ENCODE assay signal across 13 cellular contexts in the genomic region with DNA sequence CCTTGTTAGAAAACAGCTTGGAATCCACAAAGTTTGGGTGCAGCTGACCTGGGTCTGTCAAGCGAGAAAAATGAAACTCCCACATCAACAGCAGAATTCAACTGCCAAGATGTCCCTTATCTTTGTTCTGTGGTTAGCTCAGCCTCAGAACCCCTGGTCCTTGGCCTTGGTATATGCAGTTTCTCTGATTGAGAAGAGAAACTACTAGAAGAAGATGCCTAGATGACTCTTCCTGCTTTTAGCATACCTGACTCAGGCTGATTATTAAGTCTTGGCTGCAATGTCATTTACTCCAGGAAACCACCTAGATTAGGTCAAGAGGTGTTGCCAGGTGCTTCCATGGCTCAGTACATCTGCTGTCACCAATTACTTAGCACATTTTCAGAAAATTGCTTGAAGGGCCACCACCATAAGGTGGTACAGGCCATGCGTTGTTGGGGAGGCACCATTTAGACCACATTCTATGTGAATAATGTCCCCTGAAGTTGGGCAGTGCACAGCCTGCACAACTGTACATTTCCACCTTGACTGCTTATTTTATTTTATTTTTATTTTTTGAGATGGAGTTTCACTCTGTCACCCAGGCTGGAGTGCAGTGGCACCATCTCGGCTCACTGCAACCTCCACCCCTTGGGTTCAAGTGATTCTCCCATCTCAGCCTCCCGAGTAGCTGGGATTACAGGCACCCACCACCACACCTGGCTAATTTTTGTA. TPM values are rescaled to one million over a fixed set of nuclear protein-coding genes. Genes with fewer than 3 reads are reported as not detected.
DNase-seq lines count a peak whose midpoint lies in the region; ATAC-seq and TF ChIP-seq lines count a peak whose summit lies in the region.
"Had no signal": no experiment of that assay in that cellular context is flagged by ENCODE, and none has a peak within 500 bp of the region (broad histone marks: within the 10 kb centered on the region; RNA-seq: fewer than 3 reads in every experiment).

No MANE protein-coding gene starts in this region.

- H3K4me1 Mint-ChIP-seq in progenitor cell of endocrine pancreas (ENCODE audit: low read depth), result no peaks in the 10 kb centered on the region

- TF ChIP-seq CTCF in GM12864 (IDR thresholded peaks at IDR 0.05; ENCODE audit: low read depth, low read length, missing control alignments) (no peak), GM20000 (IDR thresholded peaks at IDR 0.05; ENCODE audit: extremely low read depth, missing control alignments) (no peak), left lung (IDR thresholded peaks at IDR 0.05) (no peak), progenitor cell of endocrine pancreas (IDR thresholded peaks at IDR 0.05; ENCODE audit: unreplicated experiment) (no peak), omental fat pad (IDR thresholded peaks at IDR 0.05) (no peak)

- H3K36me3 Mint-ChIP-seq in progenitor cell of endocrine pancreas (ENCODE audit: insufficient read depth), result no peaks in the 10 kb centered on the region

- no peaks in the 10 kb centered on the region for H3K27me3 ChIP-seq in left lung
- H3K27me3 ChIP-seq: sigmoid colon had no signal

- H3K27me3 Mint-ChIP-seq in progenitor cell of endocrine pancreas, result peaks cover 6% of the 10 kb centered on the region

- no peak overlapping the region for H3K27ac ChIP-seq in left lung
- H3K27ac ChIP-seq: sigmoid colon had no signal

- DNase-seq in GM12864 (ENCODE audit: low read depth), result peak; percentile 83
- DNase-seq in GM20000 (ENCODE audit: low spot score), result peak; percentile 70
- DNase-seq in M059J (ENCODE audit: low read depth), result peak; percentile 41
- DNase-seq in SHP77 (lab: John Stamatoyannopoulos, UW), result no peak
- no peak for DNase-seq in left lung
- no peak for DNase-seq in progenitor cell of endocrine pancreas (ENCODE audit: low spot score, unreplicated experiment)
- DNase-seq in omental fat pad (ENCODE audit: low spot score), result no peak
- DNase-seq: activated gamma-delta T cell; mucosa of descending colon; NCI-H1436; NK-92 treated with Interleukin-12 subunit alpha and Interleukin-12 subunit beta, amount 100 ng/mL, for 24 hours; sigmoid colon had no signal

- no peak overlapping the region for H3K4me3 Mint-ChIP-seq in progenitor cell of endocrine pancreas (ENCODE audit: low read depth)

- H3K27ac Mint-ChIP-seq in progenitor cell of endocrine pancreas, result no peak overlapping the region

- H3K4me1 ChIP-seq in left lung, result no peaks in the 10 kb centered on the region
- H3K4me1 ChIP-seq: sigmoid colon had no signal

- no peaks in the 10 kb centered on the region for H3K9me3 Mint-ChIP-seq in progenitor cell of endocrine pancreas (ENCODE audit: low read depth)

- peak; percentile 22 for ATAC-seq in esophagus mucosa
- ATAC-seq in left lung, result no peak
- no peak for ATAC-seq in omental fat pad (ENCODE audit: low FRiP score)
- ATAC-seq: mucosa of descending colon had no signal

- no peaks in the 10 kb centered on the region for H3K36me3 ChIP-seq in left lung
- H3K36me3 ChIP-seq: sigmoid colon had no signal

- intact Hi-C loops in left lung (cut with DNase I), result no loop called here

- H3K9me3 ChIP-seq in left lung, result no peaks in the 10 kb centered on the region
- H3K9me3 ChIP-seq: mucosa of descending colon, sigmoid colon had no signal

- no peak overlapping the region for H3K4me3 ChIP-seq in GM12864 (ENCODE audit: low read depth, low read length)
- H3K4me3 ChIP-seq in left lung, result no peak overlapping the region
- H3K4me3 ChIP-seq: mucosa of descending colon, sigmoid colon had no signal

RNA-seq across cellular contexts. Expression of a gene that starts 59.4 kb away (rescaled TPM):
- total RNA-seq in M059J (2014; rRNA removed; shearing (Covaris generic)), result 2.5 and 3.4 TPM in 2 replicates
- total RNA-seq in esophagus mucosa (2.9 TPM), left lung (10 to 100 TPM in 1 of 2 donors, 1 to 10 TPM in 1; 9.6 to 20.1 TPM), progenitor cell of endocrine pancreas (6.1 and 6.6 TPM in 2 replicates), omental fat pad (10 to 100 TPM in 3 of 4 donors, 1 to 10 TPM in 1; 8.9 to 22.9 (median 12.3) TPM)

Comparison
In these comparisons a context has a peak if more than half of its experiments do, and no peak if none do; other contexts are left out.
1. DNase-seq: peak in GM12864 (single experiment), GM20000 (single experiment) and M059J (single experiment); none in SHP77 (0 of 2), left lung (0 of 2), progenitor cell of endocrine pancreas (single experiment) and omental fat pad (single experiment).